In the genomic region with DNA sequence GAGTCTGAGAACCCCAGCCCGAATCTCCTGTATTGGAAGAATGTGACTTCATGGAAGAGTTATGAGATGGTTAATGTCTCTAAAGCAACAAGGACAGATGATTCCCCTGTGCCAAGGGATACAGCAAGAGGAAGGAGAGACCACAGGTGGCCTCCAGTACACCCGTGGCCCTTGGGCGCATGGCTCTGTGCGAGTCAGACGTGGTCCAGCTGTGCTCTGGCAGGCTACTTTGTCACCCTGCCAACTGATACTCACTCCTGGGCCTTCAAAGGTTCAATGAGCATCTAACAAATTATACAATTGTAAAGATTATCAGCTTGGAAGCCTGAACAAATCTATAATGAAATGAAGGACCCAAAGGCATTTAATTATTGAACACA, we compare ENCODE assay signal across 21 cellular contexts.
DNase-seq lines count a peak whose midpoint lies in the region; ATAC-seq and TF ChIP-seq lines count a peak whose summit lies in the region.
"Had no signal": no experiment of that assay in that cellular context is flagged by ENCODE, and none has a peak within 500 bp of the region (broad histone marks: within the 10 kb centered on the region; RNA-seq: fewer than 3 reads in every experiment).

No MANE protein-coding gene starts in this region.

- H3K27ac ChIP-seq in CD4-positive, CD25-positive, alpha-beta regulatory T cell (ENCODE audit: insufficient read depth, low read length, poor library complexity, severe bottlenecking): peak overlapping the region; percentile 23
- H3K27ac ChIP-seq in SJCRH30 (no peak overlapping the region), prostate gland (no peak overlapping the region)
- H3K27ac ChIP-seq: BLaER1, GM23248, left ventricle myocardium inferior, parathyroid adenoma, transverse colon had no signal

- TF ChIP-seq CTCF in fibroblast of villous mesenchyme (IDR thresholded peaks at IDR 0.05; ENCODE audit: insufficient read depth, low read depth, low read length): no peak
- no peak for TF ChIP-seq CTCF in prostate gland (IDR thresholded peaks at IDR 0.05)

- H3K9me3 ChIP-seq in CD4-positive, CD25-positive, alpha-beta regulatory T cell (ENCODE audit: control insufficient read depth in 2 of 2, low read length in 2 of 2): no peaks in the 10 kb centered on the region
- H3K9me3 ChIP-seq in SJCRH30 (replicated peaks): no peaks in the 10 kb centered on the region
- H3K9me3 ChIP-seq in prostate gland: no peaks in the 10 kb centered on the region
- H3K9me3 ChIP-seq: BLaER1, left ventricle myocardium inferior, transverse colon had no signal

- intact Hi-C loops in prostate gland (cut with DNase I): no loop called here
- intact Hi-C loops in left colon (cut with DNase I, micrococcal nuclease): no loop called here
- intact Hi-C loops in left cardiac atrium (cut with DNase I): no loop called here

- H3K4me1 ChIP-seq in CD4-positive, CD25-positive, alpha-beta regulatory T cell (ENCODE audit: control insufficient read depth, insufficient read depth, low read length, poor library complexity, severe bottlenecking): peaks cover 5% of the 10 kb centered on the region
- H3K4me1 ChIP-seq in SJCRH30 (no peaks in the 10 kb centered on the region), prostate gland (replicated peaks) (no peaks in the 10 kb centered on the region)
- H3K4me1 ChIP-seq: BLaER1, left ventricle myocardium inferior, parathyroid adenoma, transverse colon had no signal

- DNase-seq in CD4-positive, CD25-positive, alpha-beta regulatory T cell: no peak
- peak; percentile 10 for DNase-seq in Caki2 (ENCODE audit: low read depth)
- peak; percentile 19 to 32 for DNase-seq in SJCRH30
- peak; percentile 10 for DNase-seq in fibroblast of villous mesenchyme (ENCODE audit: low read depth)
- DNase-seq in prostate gland (ENCODE audit: low spot score): no peak
- no peak for DNase-seq in left colon
- DNase-seq in left cardiac atrium: no peak
- DNase-seq: activated effector memory CD4-positive, alpha-beta T cell treated with Interleukin-2 at 50 U/mL for 16 hours; amygdala; DND-41; endodermal cell; GM23248; KG1; left ventricle myocardium inferior; NCI-H1417 treated with DMSO at 0.1 percent for 48 hours; NCI-H226; Right ventricle myocardium superior; small intestine; transverse colon had no signal

- peaks cover 7 to 39% (median 25%) of the 10 kb centered on the region in 4 donors for H3K4me1 Mint-ChIP-seq in CD4-positive, CD25-positive, alpha-beta regulatory T cell

- H3K9me3 Mint-ChIP-seq in CD4-positive, CD25-positive, alpha-beta regulatory T cell: no peaks in the 10 kb centered on the region

- H3K4me3 ChIP-seq in CD4-positive, CD25-positive, alpha-beta regulatory T cell (ENCODE audit: low read depth, low read length): no peak overlapping the region
- no peak overlapping the region for H3K4me3 ChIP-seq in SJCRH30
- H3K4me3 ChIP-seq in fibroblast of villous mesenchyme (ENCODE audit: low read depth, low read length): no peak overlapping the region
- no peak overlapping the region for H3K4me3 ChIP-seq in prostate gland
- H3K4me3 ChIP-seq: BLaER1, GM23248, left ventricle myocardium inferior, transverse colon had no signal

- TF ChIP-seq POLR2A in prostate gland (IDR thresholded peaks at IDR 0.05): no peak

- H3K36me3 ChIP-seq in CD4-positive, CD25-positive, alpha-beta regulatory T cell (ENCODE audit: control insufficient read depth, insufficient read depth, low read length): peaks cover 28% of the 10 kb centered on the region
- H3K36me3 ChIP-seq in SJCRH30 (no peaks in the 10 kb centered on the region), prostate gland (no peaks in the 10 kb centered on the region)
- H3K36me3 ChIP-seq: left ventricle myocardium inferior, transverse colon had no signal

- H3K27ac Mint-ChIP-seq in CD4-positive, CD25-positive, alpha-beta regulatory T cell: peak overlapping the region; percentile 48 to 70 (median 53)
- H3K27ac Mint-ChIP-seq: endodermal cell had no signal

- 62% methylated on average over 5 of the region's 5 CpGs for WGBS in prostate gland

- peaks cover 10% of the 10 kb centered on the region for H3K36me3 Mint-ChIP-seq in CD4-positive, CD25-positive, alpha-beta regulatory T cell

- ATAC-seq in CD4-positive, CD25-positive, alpha-beta regulatory T cell (ENCODE audit: low read depth in 2 of 2): no peak
- ATAC-seq in left colon (no peak), left cardiac atrium (no peak)

- in situ Hi-C loops in Caki2 (cut with HindIII; ENCODE audit: low pct_unique_long_range_greater_than_20kb, low sequenced_read_pairs): no loop called here

- H3K27me3 ChIP-seq in CD4-positive, CD25-positive, alpha-beta regulatory T cell (ENCODE audit: control insufficient read depth, insufficient read depth, low read length): no peaks in the 10 kb centered on the region
- no peaks in the 10 kb centered on the region for H3K27me3 ChIP-seq in SJCRH30
- no peaks in the 10 kb centered on the region for H3K27me3 ChIP-seq in prostate gland (replicated peaks; ENCODE audit: insufficient read depth)
- H3K27me3 ChIP-seq: transverse colon had no signal

- H3K4me3 Mint-ChIP-seq in CD4-positive, CD25-positive, alpha-beta regulatory T cell: peak overlapping the region in 1 of 4 donors; percentile 20
- H3K4me3 Mint-ChIP-seq: endodermal cell had no signal

- H3K27me3 Mint-ChIP-seq in CD4-positive, CD25-positive, alpha-beta regulatory T cell: no peaks in the 10 kb centered on the region

Comparison
In these comparisons a context has a peak if more than half of its experiments do, and no peak if none do; other contexts are left out.
1. DNase-seq: peak in Caki2 (single experiment), SJCRH30 (2 of 2) and fibroblast of villous mesenchyme (single experiment); none in CD4-positive, CD25-positive, alpha-beta regulatory T cell (0 of 3), prostate gland (single experiment), left colon (0 of 2) and left cardiac atrium (single experiment).